1 cellular context compared by ENCODE assay signal in the genomic region with DNA sequence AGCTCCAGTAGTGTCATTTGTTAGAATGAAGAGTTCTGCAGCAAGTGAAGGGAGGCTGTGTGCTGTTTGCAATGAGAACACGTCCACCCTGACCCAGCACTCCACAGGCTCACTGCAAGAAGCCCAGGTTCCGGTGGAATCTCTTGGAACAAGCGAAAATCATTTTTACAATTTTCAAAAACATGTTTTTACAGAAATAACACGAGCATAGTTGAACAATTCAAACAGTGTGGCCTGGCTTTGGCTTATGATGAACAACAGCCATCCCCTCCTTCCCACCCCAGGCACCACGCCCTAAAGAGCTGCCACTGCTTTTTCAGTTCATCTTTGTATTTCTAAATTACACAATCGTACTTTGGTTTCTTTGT.
TF ChIP-seq lines count a peak whose summit lies in the region.

No MANE protein-coding gene starts in this region.

TF ChIP-seq in SK-N-SH, 30 proteins besides CTCF, POLR2A, EP300 and RAD21 (continued from another document):
- TF ChIP-seq, protein P1, sequence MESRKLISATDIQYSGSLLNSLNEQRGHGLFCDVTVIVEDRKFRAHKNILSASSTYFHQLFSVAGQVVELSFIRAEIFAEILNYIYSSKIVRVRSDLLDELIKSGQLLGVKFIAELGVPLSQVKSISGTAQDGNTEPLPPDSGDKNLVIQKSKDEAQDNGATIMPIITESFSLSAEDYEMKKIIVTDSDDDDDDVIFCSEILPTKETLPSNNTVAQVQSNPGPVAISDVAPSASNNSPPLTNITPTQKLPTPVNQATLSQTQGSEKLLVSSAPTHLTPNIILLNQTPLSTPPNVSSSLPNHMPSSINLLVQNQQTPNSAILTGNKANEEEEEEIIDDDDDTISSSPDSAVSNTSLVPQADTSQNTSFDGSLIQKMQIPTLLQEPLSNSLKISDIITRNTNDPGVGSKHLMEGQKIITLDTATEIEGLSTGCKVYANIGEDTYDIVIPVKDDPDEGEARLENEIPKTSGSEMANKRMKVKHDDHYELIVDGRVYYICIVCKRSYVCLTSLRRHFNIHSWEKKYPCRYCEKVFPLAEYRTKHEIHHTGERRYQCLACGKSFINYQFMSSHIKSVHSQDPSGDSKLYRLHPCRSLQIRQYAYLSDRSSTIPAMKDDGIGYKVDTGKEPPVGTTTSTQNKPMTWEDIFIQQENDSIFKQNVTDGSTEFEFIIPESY (IDR thresholded peaks at IDR 0.05; ENCODE audit: borderline replicate concordance, low read depth) = no peak
- TF ChIP-seq NRF1 (IDR thresholded peaks at IDR 0.05; ENCODE audit: low read depth, low read length) (no peak), SIN3A (IDR thresholded peaks at IDR 0.05; ENCODE audit: borderline replicate concordance, low read depth, low read length) (no peak), GABPA (IDR thresholded peaks at IDR 0.05; ENCODE audit: low read depth) (no peak), CHD2 (IDR thresholded peaks at IDR 0.05; ENCODE audit: low read length, partially characterized antibody) (no peak), TAF1 (IDR thresholded peaks at IDR 0.05; ENCODE audit: borderline replicate concordance, low read depth, low read length) (no peak)
